2 cellular contexts compared by ENCODE assay signal in the genomic region with DNA sequence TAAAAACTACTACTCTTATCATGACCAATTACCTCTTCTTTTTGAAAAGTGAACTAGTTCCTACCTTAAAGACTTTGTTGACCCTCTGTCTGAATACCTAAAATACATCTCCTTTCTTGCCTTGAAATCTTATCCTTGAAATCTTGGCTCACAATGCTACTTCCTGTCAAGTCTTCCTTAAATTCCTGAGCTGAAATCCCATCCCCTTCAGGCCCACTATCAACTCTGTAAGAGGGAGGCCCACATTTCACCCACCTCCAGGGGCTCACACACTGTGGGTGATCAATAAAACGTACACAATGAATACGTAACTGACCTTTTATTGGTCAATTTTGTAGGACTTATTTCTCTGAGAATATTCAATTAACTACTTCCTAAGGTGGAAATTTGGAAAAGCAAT.
A peak's percentile ranks its signal among the peaks of the same experiment; 100 is the strongest.
TF ChIP-seq lines count a peak whose summit lies in the region.

No MANE protein-coding gene starts in this region.

TF ChIP-seq in GM23338, 12 proteins besides CTCF, POLR2A, EP300 and RAD21:
- TF ChIP-seq JUNB (IDR thresholded peaks at IDR 0.05; ENCODE audit: unreplicated experiment): no peak
- no peak for TF ChIP-seq EZH2 (IDR thresholded peaks at IDR 0.05; ENCODE audit: low read depth, unreplicated experiment)
- no peak for TF ChIP-seq STAT1 (IDR thresholded peaks at IDR 0.05; ENCODE audit: unreplicated experiment)
- TF ChIP-seq, protein P1, sequence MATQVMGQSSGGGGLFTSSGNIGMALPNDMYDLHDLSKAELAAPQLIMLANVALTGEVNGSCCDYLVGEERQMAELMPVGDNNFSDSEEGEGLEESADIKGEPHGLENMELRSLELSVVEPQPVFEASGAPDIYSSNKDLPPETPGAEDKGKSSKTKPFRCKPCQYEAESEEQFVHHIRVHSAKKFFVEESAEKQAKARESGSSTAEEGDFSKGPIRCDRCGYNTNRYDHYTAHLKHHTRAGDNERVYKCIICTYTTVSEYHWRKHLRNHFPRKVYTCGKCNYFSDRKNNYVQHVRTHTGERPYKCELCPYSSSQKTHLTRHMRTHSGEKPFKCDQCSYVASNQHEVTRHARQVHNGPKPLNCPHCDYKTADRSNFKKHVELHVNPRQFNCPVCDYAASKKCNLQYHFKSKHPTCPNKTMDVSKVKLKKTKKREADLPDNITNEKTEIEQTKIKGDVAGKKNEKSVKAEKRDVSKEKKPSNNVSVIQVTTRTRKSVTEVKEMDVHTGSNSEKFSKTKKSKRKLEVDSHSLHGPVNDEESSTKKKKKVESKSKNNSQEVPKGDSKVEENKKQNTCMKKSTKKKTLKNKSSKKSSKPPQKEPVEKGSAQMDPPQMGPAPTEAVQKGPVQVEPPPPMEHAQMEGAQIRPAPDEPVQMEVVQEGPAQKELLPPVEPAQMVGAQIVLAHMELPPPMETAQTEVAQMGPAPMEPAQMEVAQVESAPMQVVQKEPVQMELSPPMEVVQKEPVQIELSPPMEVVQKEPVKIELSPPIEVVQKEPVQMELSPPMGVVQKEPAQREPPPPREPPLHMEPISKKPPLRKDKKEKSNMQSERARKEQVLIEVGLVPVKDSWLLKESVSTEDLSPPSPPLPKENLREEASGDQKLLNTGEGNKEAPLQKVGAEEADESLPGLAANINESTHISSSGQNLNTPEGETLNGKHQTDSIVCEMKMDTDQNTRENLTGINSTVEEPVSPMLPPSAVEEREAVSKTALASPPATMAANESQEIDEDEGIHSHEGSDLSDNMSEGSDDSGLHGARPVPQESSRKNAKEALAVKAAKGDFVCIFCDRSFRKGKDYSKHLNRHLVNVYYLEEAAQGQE (IDR thresholded peaks at IDR 0.05; ENCODE audit: unreplicated experiment): no peak
- no peak for TF ChIP-seq CREB1 (CRISPR knock-in tag; IDR thresholded peaks at IDR 0.05; ENCODE audit: low read depth)
- TF ChIP-seq, protein P2, sequence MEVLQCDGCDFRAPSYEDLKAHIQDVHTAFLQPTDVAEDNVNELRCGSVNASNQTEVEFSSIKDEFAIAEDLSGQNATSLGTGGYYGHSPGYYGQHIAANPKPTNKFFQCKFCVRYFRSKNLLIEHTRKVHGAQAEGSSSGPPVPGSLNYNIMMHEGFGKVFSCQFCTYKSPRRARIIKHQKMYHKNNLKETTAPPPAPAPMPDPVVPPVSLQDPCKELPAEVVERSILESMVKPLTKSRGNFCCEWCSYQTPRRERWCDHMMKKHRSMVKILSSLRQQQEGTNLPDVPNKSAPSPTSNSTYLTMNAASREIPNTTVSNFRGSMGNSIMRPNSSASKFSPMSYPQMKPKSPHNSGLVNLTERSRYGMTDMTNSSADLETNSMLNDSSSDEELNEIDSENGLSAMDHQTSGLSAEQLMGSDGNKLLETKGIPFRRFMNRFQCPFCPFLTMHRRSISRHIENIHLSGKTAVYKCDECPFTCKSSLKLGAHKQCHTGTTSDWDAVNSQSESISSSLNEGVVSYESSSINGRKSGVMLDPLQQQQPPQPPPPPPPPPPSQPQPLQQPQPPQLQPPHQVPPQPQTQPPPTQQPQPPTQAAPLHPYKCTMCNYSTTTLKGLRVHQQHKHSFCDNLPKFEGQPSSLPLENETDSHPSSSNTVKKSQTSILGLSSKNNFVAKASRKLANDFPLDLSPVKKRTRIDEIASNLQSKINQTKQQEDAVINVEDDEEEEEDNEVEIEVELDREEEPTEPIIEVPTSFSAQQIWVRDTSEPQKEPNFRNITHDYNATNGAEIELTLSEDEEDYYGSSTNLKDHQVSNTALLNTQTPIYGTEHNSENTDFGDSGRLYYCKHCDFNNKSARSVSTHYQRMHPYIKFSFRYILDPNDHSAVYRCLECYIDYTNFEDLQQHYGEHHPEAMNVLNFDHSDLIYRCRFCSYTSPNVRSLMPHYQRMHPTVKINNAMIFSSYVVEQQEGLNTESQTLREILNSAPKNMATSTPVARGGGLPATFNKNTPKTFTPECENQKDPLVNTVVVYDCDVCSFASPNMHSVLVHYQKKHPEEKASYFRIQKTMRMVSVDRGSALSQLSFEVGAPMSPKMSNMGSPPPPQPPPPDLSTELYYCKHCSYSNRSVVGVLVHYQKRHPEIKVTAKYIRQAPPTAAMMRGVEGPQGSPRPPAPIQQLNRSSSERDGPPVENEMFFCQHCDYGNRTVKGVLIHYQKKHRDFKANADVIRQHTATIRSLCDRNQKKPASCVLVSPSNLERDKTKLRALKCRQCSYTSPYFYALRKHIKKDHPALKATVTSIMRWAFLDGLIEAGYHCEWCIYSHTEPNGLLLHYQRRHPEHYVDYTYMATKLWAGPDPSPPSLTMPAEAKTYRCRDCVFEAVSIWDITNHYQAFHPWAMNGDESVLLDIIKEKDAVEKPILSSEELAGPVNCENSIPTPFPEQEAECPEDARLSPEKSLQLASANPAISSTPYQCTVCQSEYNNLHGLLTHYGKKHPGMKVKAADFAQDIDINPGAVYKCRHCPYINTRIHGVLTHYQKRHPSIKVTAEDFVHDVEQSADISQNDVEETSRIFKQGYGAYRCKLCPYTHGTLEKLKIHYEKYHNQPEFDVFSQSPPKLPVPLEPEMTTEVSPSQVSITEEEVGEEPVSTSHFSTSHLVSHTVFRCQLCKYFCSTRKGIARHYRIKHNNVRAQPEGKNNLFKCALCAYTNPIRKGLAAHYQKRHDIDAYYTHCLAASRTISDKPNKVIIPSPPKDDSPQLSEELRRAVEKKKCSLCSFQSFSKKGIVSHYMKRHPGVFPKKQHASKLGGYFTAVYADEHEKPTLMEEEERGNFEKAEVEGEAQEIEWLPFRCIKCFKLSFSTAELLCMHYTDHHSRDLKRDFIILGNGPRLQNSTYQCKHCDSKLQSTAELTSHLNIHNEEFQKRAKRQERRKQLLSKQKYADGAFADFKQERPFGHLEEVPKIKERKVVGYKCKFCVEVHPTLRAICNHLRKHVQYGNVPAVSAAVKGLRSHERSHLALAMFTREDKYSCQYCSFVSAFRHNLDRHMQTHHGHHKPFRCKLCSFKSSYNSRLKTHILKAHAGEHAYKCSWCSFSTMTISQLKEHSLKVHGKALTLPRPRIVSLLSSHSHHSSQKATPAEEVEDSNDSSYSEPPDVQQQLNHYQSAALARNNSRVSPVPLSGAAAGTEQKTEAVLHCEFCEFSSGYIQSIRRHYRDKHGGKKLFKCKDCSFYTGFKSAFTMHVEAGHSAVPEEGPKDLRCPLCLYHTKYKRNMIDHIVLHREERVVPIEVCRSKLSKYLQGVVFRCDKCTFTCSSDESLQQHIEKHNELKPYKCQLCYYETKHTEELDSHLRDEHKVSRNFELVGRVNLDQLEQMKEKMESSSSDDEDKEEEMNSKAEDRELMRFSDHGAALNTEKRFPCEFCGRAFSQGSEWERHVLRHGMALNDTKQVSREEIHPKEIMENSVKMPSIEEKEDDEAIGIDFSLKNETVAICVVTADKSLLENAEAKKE (CRISPR knock-in tag; IDR thresholded peaks at IDR 0.05): no peak
- TF ChIP-seq NANOG (IDR thresholded peaks at IDR 0.05; ENCODE audit: borderline replicate concordance): no peak

TF ChIP-seq in H1, 55 proteins besides CTCF, POLR2A, EP300 and RAD21:
- 0 out of 4 replicates have a peak, but pooled peaks of 1 of the 2 experiments have one; percentile 28 for TF ChIP-seq HDAC2 (IDR thresholded peaks at IDR 0.05; ENCODE audit: borderline replicate concordance in 1 of 2, low read depth in 2 of 2, low read length in 2 of 2)
- no peak for TF ChIP-seq TCF12 (IDR thresholded peaks at IDR 0.05; ENCODE audit: low read depth, low read length)
